ENCODE assay signal across 9 cellular contexts in the genomic region with DNA sequence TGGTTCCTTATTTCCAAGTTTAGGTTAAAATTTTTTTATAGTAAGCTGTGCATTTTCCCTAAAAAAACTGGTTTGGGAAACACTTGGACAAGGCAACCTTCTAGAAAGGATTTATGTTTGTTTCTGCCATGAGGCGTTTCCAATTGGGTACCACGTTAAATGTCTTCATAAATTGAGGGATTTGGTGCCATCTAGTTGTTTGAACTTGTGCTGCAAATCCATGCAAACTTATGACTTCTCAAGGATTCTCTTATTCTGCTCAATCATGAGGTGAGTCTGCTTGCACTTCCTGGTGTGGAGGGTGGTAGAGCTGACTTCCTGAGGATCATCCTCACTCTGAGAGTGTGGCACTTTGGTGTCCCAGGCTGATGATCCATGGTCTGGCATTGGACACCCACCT.
DNase-seq lines count a peak whose midpoint lies in the region; ATAC-seq, FAIRE-seq and TF ChIP-seq lines count a peak whose summit lies in the region.
"Had no signal": no experiment of that assay in that cellular context is flagged by ENCODE, and none has a peak within 500 bp of the region (broad histone marks: within the 10 kb centered on the region; RNA-seq: fewer than 3 reads in every experiment).

No MANE protein-coding gene starts in this region.

- no peak overlapping the region for H3K9ac ChIP-seq in IMR-90 (ENCODE audit: low read depth, low read length)

- H2AK9ac ChIP-seq in IMR-90 (replicated peaks; ENCODE audit: low read depth, low read length, poor library complexity) = no peak overlapping the region

- H2AK5ac ChIP-seq in IMR-90 (ENCODE audit: low read depth, low read length) = no peak overlapping the region

- DNase-seq in IMR-90 (peak; percentile 15), iPS-NIHi11 (ENCODE audit: low spot score) (peak; percentile 11), GM10266 (ENCODE audit: extremely low spot score) (no peak), NCI-H1092 (lab: John Stamatoyannopoulos, UW) (no peak)
- DNase-seq: activated effector memory CD4-positive, alpha-beta T cell treated with Interleukin-2 at 50 U/mL for 16 hours had no signal

- no peak for ATAC-seq in IMR-90 (ENCODE audit: low read depth)
- ATAC-seq in GM21515 (IDR thresholded peaks at IDR 0.05; ENCODE audit: unreplicated experiment) = no peak
- no peak for ATAC-seq in stimulated activated memory B cell treated with anti-CD40 and anti-IgM and Interleukin-4, amounts not matched to agents 10 μg/mL and 1 μg/mL and 100 μg/mL, for 72 hours

- H3K4me1 ChIP-seq in IMR-90 (ENCODE audit: control insufficient read depth, insufficient read depth, low read length) = no peaks in the 10 kb centered on the region

- no peak overlapping the region for H3K27ac Mint-ChIP-seq in stimulated activated memory B cell treated with anti-CD40 and anti-IgM and Interleukin-4, amounts not matched to agents 10 μg/mL and 1 μg/mL and 100 μg/mL, for 72 hours

- no peak overlapping the region for H2BK120ac ChIP-seq in IMR-90 (ENCODE audit: low read depth, low read length)

- H4K91ac ChIP-seq in IMR-90 (ENCODE audit: insufficient read depth, low read depth, low read length) = no peak overlapping the region

- H2AFZ ChIP-seq in IMR-90 (replicated peaks; ENCODE audit: low read length, poor library complexity) = no peak overlapping the region

- no peaks in the 10 kb centered on the region for H3K27me3 ChIP-seq in IMR-90 (ENCODE audit: control insufficient read depth, insufficient read depth, low read length)

- no peak overlapping the region for H3K18ac ChIP-seq in IMR-90 (ENCODE audit: low read depth, low read length)

- H3K27me3 Mint-ChIP-seq in stimulated activated memory B cell treated with anti-CD40 and anti-IgM and Interleukin-4, amounts not matched to agents 10 μg/mL and 1 μg/mL and 100 μg/mL, for 72 hours = no peaks in the 10 kb centered on the region

- TF ChIP-seq POLR2A in IMR-90 (IDR thresholded peaks at IDR 0.05; ENCODE audit: low read depth, low read length) = no peak

- POLR2A ChIA-PET in IMR-90 (lab: Charles Lee; ENCODE audit: unreplicated experiment) = no interaction called here

- H3K23ac ChIP-seq in IMR-90 (ENCODE audit: low read depth, low read length) = no peak overlapping the region

- H2BK15ac ChIP-seq in IMR-90 (ENCODE audit: low read depth, low read length) = no peak overlapping the region

- H3K36me3 ChIP-seq in IMR-90 (ENCODE audit: control insufficient read depth, insufficient read depth, low read length) = peaks cover 14% of the 10 kb centered on the region

- peaks cover 7% of the 10 kb centered on the region; the same call in 1 of the 2 replicates for H3K9me3 ChIP-seq in IMR-90 (ENCODE audit: control insufficient read depth, insufficient read depth, low read length)

- H3K27ac ChIP-seq in C4-2B (no peak overlapping the region), IMR-90 (ENCODE audit: insufficient read depth, low read length) (no peak overlapping the region)

- intact Hi-C loops in IMR-90 (cut with micrococcal nuclease) = no loop called here

- no TSS peak for BruUV-seq in IMR-90 (replicated peaks; lab: Mats Ljungman, UMichigan)

- peak; percentile 28; the same call in 1 of the 2 replicates for TF ChIP-seq RAD21 in IMR-90 (IDR thresholded peaks at IDR 0.05; ENCODE audit: low read length)

- FAIRE-seq in TTC549 (lab: Jason Lieb, UNC) = peak; percentile 32

- no peak overlapping the region for H4K8ac ChIP-seq in IMR-90 (ENCODE audit: low read depth in 2 of 2, low read length in 2 of 2)

- no peak overlapping the region for H3K56ac ChIP-seq in IMR-90 (ENCODE audit: extremely low read depth, insufficient read depth, low read length)

- TF ChIP-seq CTCF in C4-2B (conservative IDR thresholded peaks at IDR 0.05) (peak; percentile 55), IMR-90 (conservative IDR thresholded peaks at IDR 0.05; ENCODE audit: low read depth, low read length) (0 out of 2 replicates have a peak, but pooled peaks have one; percentile 20), GM10266 (IDR thresholded peaks at IDR 0.05; ENCODE audit: control insufficient read depth, insufficient read depth, low read depth, missing control alignments) (no peak)

- H3K14ac ChIP-seq in IMR-90 (replicated peaks; ENCODE audit: low read depth, low read length) = no peak overlapping the region

- no peak overlapping the region for H3K4ac ChIP-seq in IMR-90 (ENCODE audit: low read depth, low read length)

- H4K5ac ChIP-seq in IMR-90 (ENCODE audit: low read depth, low read length) = no peak overlapping the region

- peaks cover 12% of the 10 kb centered on the region for H3K9me3 Mint-ChIP-seq in stimulated activated memory B cell treated with anti-CD40 and anti-IgM and Interleukin-4, amounts not matched to agents 10 μg/mL and 1 μg/mL and 100 μg/mL, for 72 hours

- in situ Hi-C loops in IMR-90 (cut with MboI; ENCODE audit: low sequenced_read_pairs) = no loop called here

- peaks cover 74% of the 10 kb centered on the region for H3K36me3 Mint-ChIP-seq in stimulated activated memory B cell treated with anti-CD40 and anti-IgM and Interleukin-4, amounts not matched to agents 10 μg/mL and 1 μg/mL and 100 μg/mL, for 72 hours

- H3K79me1 ChIP-seq in IMR-90 (ENCODE audit: low read depth in 1 of 2, low read length in 2 of 2) = no peaks in the 10 kb centered on the region

- no peaks in the 10 kb centered on the region for H3K4me1 Mint-ChIP-seq in stimulated activated memory B cell treated with anti-CD40 and anti-IgM and Interleukin-4, amounts not matched to agents 10 μg/mL and 1 μg/mL and 100 μg/mL, for 72 hours

- H2BK5ac ChIP-seq in IMR-90 (ENCODE audit: low read depth, low read length, poor library complexity, severe bottlenecking) = no peak overlapping the region

- H3K4me3 Mint-ChIP-seq in stimulated activated memory B cell treated with anti-CD40 and anti-IgM and Interleukin-4, amounts not matched to agents 10 μg/mL and 1 μg/mL and 100 μg/mL, for 72 hours = no peak overlapping the region

- H2BK20ac ChIP-seq in IMR-90 (ENCODE audit: low read depth, low read length) = no peak overlapping the region

- H3K9me1 ChIP-seq in IMR-90 (ENCODE audit: insufficient read depth, low read length) = no peaks in the 10 kb centered on the region

- no peaks in the 10 kb centered on the region for H4K20me1 ChIP-seq in IMR-90 (ENCODE audit: insufficient read depth, low read length)

- 100% methylated on average over 1 of the region's 2 CpGs; no CpG with 5 or more reads in 1 of the 2 experiments for WGBS in IMR-90 (ENCODE audit: extremely low coverage in 2 of 2, insufficient read length in 1 of 2), 2 experiments

- H3K4me2 ChIP-seq in IMR-90 (ENCODE audit: low read depth, low read length) = no peak overlapping the region

- dilution Hi-C loops in IMR-90 (cut with HindIII; ENCODE audit: low sequenced_read_pairs, unreplicated experiment) = no loop called here

- no peak overlapping the region for H3K4me3 ChIP-seq in IMR-90 (ENCODE audit: insufficient read depth, low read depth, low read length)

- CTCF ChIA-PET in IMR-90 (lab: Yijun Ruan, JAX) = interaction anchor here (0.5 to 0.6 kb wide), 2 partner anchors 105 to 1147 kb away, joined by 3 read pairs; no protein-coding TSS in a partner anchor

TF ChIP-seq in IMR-90, 13 proteins besides CTCF, POLR2A, EP300 and RAD21:
- TF ChIP-seq NFE2L2 (IDR thresholded peaks at IDR 0.05; ENCODE audit: low read depth, low read length) = no peak
- TF ChIP-seq BHLHE40 (IDR thresholded peaks at IDR 0.05; ENCODE audit: low read depth, low read length) = no peak
- no peak for TF ChIP-seq SMC3 (IDR thresholded peaks at IDR 0.05; ENCODE audit: low read depth, low read length)
TF ChIP-seq in IMR-90: peak in this region for 0.

Comparison
In these comparisons a context has a peak if more than half of its experiments do, and no peak if none do; other contexts are left out.
1. DNase-seq: peak in IMR-90 (single experiment) and iPS-NIHi11 (single experiment); none in GM10266 (single experiment) and NCI-H1092 (single experiment).